1 cellular context compared by ENCODE assay signal in genomic region chr14:65291561-65291960, GRCh38.
TF ChIP-seq lines count a peak whose summit lies in the region.

No MANE protein-coding gene starts in this region.

TF ChIP-seq in IMR-90, 13 proteins besides CTCF, POLR2A, EP300 and RAD21:
- TF ChIP-seq NFE2L2 (IDR thresholded peaks at IDR 0.05; ENCODE audit: low read depth, low read length) (no peak), BHLHE40 (IDR thresholded peaks at IDR 0.05; ENCODE audit: low read depth, low read length) (no peak), USF2 (IDR thresholded peaks at IDR 0.05; ENCODE audit: low read depth, low read length) (no peak), SMC3 (IDR thresholded peaks at IDR 0.05; ENCODE audit: low read depth, low read length) (no peak), MXI1 (IDR thresholded peaks at IDR 0.05; ENCODE audit: borderline replicate concordance, low read depth, low read length) (no peak), CEBPB (IDR thresholded peaks at IDR 0.05; ENCODE audit: low read depth, low read length) (no peak), RCOR1 (IDR thresholded peaks at IDR 0.05; ENCODE audit: insufficient replicate concordance, low read length) (no peak), MAFK (IDR thresholded peaks at IDR 0.05; ENCODE audit: low read depth, low read length) (no peak), CHD1 (IDR thresholded peaks at IDR 0.05; ENCODE audit: low read depth, low read length) (no peak), MAZ (IDR thresholded peaks at IDR 0.05; ENCODE audit: borderline replicate concordance, low read depth, low read length) (no peak), FOS (IDR thresholded peaks at IDR 0.05; ENCODE audit: low read depth, low read length) (no peak), RFX5 (IDR thresholded peaks at IDR 0.05; ENCODE audit: low read depth, low read length) (no peak), ELK1 (IDR thresholded peaks at IDR 0.05; ENCODE audit: borderline replicate concordance, low read depth, low read length) (no peak)
